1 cellular context compared by ENCODE assay signal in the genomic region with DNA sequence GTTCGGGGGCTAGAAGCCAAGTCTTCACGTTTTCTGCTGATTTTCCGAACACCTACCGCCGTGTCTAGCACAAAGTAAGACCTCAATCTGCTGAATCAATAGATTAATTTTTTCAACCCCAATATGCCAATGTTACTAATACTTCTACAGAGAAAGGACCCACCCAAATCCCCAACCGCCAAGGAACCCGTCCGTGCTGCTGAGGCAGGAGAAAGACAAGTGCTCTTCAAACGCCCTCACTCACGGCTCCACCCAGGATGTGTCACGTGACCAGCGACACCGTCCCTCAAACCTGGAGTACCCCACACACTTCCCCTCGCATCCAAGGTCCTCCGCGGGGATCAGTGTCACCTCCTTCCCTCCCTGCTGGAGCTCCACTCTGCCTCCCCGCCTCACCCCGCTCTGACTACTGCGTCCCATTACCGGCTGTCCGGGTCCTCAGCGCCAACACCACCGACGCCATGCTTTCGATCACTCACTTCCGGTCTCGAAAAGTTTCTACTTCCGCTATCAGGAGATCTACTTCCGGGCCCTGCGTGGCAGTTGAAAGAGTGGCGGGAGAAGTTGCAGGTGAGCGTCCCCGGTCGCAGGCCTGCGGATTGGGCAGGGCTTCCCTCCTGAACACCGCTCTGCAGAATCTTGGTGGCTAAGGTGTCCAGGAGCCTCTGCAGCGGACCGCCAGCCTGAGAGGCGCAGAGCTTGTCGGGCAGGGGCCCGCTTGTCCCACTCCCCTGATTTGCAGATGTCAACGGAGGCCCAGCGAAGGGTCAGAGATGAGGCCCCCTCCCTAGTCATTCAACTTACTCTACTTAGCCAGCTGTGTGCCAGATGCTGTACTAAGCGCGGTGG.
TF ChIP-seq lines count a peak whose summit lies in the region.

A gene with protein sequence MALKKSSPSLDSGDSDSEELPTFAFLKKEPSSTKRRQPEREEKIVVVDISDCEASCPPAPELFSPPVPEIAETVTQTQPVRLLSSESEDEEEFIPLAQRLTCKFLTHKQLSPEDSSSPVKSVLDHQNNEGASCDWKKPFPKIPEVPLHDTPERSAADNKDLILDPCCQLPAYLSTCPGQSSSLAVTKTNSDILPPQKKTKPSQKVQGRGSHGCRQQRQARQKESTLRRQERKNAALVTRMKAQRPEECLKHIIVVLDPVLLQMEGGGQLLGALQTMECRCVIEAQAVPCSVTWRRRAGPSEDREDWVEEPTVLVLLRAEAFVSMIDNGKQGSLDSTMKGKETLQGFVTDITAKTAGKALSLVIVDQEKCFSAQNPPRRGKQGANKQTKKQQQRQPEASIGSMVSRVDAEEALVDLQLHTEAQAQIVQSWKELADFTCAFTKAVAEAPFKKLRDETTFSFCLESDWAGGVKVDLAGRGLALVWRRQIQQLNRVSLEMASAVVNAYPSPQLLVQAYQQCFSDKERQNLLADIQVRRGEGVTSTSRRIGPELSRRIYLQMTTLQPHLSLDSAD (plus strand): TSS at position 522 of the 849 bp plus-strand sequence. CDS start 1,980 bp downstream, outside the sequence.
TSS of gene MRPL27 (minus strand) at position 477 of the 849 bp plus-strand sequence. CDS start at position 463, 14 bp downstream.

TF ChIP-seq in K562, 482 proteins besides CTCF, POLR2A, EP300 and RAD21 (continued from another document and continues in another):
- TF ChIP-seq, protein P1, sequence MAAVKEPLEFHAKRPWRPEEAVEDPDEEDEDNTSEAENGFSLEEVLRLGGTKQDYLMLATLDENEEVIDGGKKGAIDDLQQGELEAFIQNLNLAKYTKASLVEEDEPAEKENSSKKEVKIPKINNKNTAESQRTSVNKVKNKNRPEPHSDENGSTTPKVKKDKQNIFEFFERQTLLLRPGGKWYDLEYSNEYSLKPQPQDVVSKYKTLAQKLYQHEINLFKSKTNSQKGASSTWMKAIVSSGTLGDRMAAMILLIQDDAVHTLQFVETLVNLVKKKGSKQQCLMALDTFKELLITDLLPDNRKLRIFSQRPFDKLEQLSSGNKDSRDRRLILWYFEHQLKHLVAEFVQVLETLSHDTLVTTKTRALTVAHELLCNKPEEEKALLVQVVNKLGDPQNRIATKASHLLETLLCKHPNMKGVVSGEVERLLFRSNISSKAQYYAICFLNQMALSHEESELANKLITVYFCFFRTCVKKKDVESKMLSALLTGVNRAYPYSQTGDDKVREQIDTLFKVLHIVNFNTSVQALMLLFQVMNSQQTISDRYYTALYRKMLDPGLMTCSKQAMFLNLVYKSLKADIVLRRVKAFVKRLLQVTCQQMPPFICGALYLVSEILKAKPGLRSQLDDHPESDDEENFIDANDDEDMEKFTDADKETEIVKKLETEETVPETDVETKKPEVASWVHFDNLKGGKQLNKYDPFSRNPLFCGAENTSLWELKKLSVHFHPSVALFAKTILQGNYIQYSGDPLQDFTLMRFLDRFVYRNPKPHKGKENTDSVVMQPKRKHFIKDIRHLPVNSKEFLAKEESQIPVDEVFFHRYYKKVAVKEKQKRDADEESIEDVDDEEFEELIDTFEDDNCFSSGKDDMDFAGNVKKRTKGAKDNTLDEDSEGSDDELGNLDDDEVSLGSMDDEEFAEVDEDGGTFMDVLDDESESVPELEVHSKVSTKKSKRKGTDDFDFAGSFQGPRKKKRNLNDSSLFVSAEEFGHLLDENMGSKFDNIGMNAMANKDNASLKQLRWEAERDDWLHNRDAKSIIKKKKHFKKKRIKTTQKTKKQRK (IDR thresholded peaks at IDR 0.05; ENCODE audit: borderline replicate concordance, low read depth, low read length), result no peak
- no peak for TF ChIP-seq TAL1 (IDR thresholded peaks at IDR 0.05)
- TF ChIP-seq RNF2 (IDR thresholded peaks at IDR 0.05), result peak; percentile 22; the same call in 1 of the 2 replicates
- TF ChIP-seq, protein P2, sequence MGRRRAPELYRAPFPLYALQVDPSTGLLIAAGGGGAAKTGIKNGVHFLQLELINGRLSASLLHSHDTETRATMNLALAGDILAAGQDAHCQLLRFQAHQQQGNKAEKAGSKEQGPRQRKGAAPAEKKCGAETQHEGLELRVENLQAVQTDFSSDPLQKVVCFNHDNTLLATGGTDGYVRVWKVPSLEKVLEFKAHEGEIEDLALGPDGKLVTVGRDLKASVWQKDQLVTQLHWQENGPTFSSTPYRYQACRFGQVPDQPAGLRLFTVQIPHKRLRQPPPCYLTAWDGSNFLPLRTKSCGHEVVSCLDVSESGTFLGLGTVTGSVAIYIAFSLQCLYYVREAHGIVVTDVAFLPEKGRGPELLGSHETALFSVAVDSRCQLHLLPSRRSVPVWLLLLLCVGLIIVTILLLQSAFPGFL (CRISPR knock-in tag; IDR thresholded peaks at IDR 0.05), result no peak
- TF ChIP-seq ZNF592 (IDR thresholded peaks at IDR 0.05), result peak; percentile 71
- TF ChIP-seq NR1H2 (CRISPR knock-in tag; IDR thresholded peaks at IDR 0.05), result peak; percentile 98
- no peak; the same call in 1 of the 2 replicates for TF ChIP-seq THRAP3 (IDR thresholded peaks at IDR 0.05; ENCODE audit: borderline replicate concordance)
- TF ChIP-seq ZNF143 (CRISPR knock-in tag; IDR thresholded peaks at IDR 0.05), result no peak
- no peak for TF ChIP-seq IRF2 (CRISPR knock-in tag; IDR thresholded peaks at IDR 0.05)
- TF ChIP-seq HDAC1 (IDR thresholded peaks at IDR 0.05), result peak; percentile 70 to 100; a peak in 3 of 4 replicates
- TF ChIP-seq SOX6 (IDR thresholded peaks at IDR 0.05), result 0 out of 2 replicates have a peak, but pooled peaks have one; percentile 41
- TF ChIP-seq ZBTB11 (CRISPR knock-in tag; IDR thresholded peaks at IDR 0.05), result peak; percentile 77 to 94 (median 79); a peak in 5 of 6 replicates
- peak; percentile 100 for TF ChIP-seq TOE1 (IDR thresholded peaks at IDR 0.05; ENCODE audit: borderline replicate concordance)
- TF ChIP-seq TOE1 (CRISPR knock-in tag; IDR thresholded peaks at IDR 0.05; ENCODE audit: borderline replicate concordance, low read depth), result no peak
- TF ChIP-seq NONO (IDR thresholded peaks at IDR 0.05; ENCODE audit: low read depth in 2 of 2, low read length in 1 of 2), result 0 out of 4 replicates have a peak, but pooled peaks of 1 of the 2 experiments have one; percentile 34
- TF ChIP-seq NKRF (IDR thresholded peaks at IDR 0.05; ENCODE audit: borderline replicate concordance), result peak; percentile 100
- TF ChIP-seq ZNF449 (CRISPR knock-in tag; IDR thresholded peaks at IDR 0.05), result 0 out of 2 replicates have a peak, but pooled peaks have one; percentile 9
- TF ChIP-seq DEAF1 (CRISPR knock-in tag; IDR thresholded peaks at IDR 0.05), result 0 out of 2 replicates have a peak, but pooled peaks have one; percentile 34
- TF ChIP-seq ARID3B (CRISPR knock-in tag; IDR thresholded peaks at IDR 0.05; ENCODE audit: borderline replicate concordance), result peak; percentile 76; the same call in 1 of the 2 replicates
- TF ChIP-seq ZBTB7A (IDR thresholded peaks at IDR 0.05; ENCODE audit: borderline replicate concordance, control insufficient read depth, low read depth, low read length), result 0 out of 2 replicates have a peak, but pooled peaks have one; percentile 22
- TF ChIP-seq HNRNPUL1 (IDR thresholded peaks at IDR 0.05; ENCODE audit: low read length), result no peak
- TF ChIP-seq MAX (CRISPR knock-in tag; IDR thresholded peaks at IDR 0.05), result peak; percentile 96
